1 cellular context compared by ENCODE assay signal in the genomic region with DNA sequence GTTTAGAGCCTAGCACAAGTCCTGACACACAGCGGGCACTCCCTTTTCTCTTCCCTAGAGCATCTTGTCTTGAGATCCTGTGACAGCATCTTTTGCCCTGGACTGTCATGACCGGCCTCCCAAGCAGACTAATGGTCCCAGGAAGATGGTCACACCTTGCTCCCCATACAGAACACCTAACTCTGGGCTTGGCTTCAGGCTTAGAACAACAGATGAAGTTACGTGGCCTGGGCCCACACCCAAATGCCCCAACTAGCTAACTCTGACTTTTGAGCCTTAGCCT.
TF ChIP-seq lines count a peak whose summit lies in the region.

No MANE protein-coding gene starts in this region.

TF ChIP-seq in IMR-90, 13 proteins besides CTCF, POLR2A, EP300 and RAD21:
- TF ChIP-seq FOS (IDR thresholded peaks at IDR 0.05; ENCODE audit: low read depth, low read length), result no peak
- TF ChIP-seq CEBPB (IDR thresholded peaks at IDR 0.05; ENCODE audit: low read depth, low read length), result no peak
- TF ChIP-seq, protein P1, sequence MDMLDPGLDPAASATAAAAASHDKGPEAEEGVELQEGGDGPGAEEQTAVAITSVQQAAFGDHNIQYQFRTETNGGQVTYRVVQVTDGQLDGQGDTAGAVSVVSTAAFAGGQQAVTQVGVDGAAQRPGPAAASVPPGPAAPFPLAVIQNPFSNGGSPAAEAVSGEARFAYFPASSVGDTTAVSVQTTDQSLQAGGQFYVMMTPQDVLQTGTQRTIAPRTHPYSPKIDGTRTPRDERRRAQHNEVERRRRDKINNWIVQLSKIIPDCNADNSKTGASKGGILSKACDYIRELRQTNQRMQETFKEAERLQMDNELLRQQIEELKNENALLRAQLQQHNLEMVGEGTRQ (IDR thresholded peaks at IDR 0.05; ENCODE audit: low read depth, low read length), result no peak
- TF ChIP-seq RCOR1 (IDR thresholded peaks at IDR 0.05; ENCODE audit: insufficient replicate concordance, low read length), result no peak
- TF ChIP-seq BHLHE40 (IDR thresholded peaks at IDR 0.05; ENCODE audit: low read depth, low read length), result no peak
- TF ChIP-seq RFX5 (IDR thresholded peaks at IDR 0.05; ENCODE audit: low read depth, low read length), result no peak
- TF ChIP-seq MXI1 (IDR thresholded peaks at IDR 0.05; ENCODE audit: borderline replicate concordance, low read depth, low read length), result no peak
- no peak for TF ChIP-seq MAFK (IDR thresholded peaks at IDR 0.05; ENCODE audit: low read depth, low read length)
- no peak for TF ChIP-seq CHD1 (IDR thresholded peaks at IDR 0.05; ENCODE audit: low read depth, low read length)
- TF ChIP-seq MAZ (IDR thresholded peaks at IDR 0.05; ENCODE audit: borderline replicate concordance, low read depth, low read length), result no peak
- no peak for TF ChIP-seq NFE2L2 (IDR thresholded peaks at IDR 0.05; ENCODE audit: low read depth, low read length)
- TF ChIP-seq, protein P2, sequence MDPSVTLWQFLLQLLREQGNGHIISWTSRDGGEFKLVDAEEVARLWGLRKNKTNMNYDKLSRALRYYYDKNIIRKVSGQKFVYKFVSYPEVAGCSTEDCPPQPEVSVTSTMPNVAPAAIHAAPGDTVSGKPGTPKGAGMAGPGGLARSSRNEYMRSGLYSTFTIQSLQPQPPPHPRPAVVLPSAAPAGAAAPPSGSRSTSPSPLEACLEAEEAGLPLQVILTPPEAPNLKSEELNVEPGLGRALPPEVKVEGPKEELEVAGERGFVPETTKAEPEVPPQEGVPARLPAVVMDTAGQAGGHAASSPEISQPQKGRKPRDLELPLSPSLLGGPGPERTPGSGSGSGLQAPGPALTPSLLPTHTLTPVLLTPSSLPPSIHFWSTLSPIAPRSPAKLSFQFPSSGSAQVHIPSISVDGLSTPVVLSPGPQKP (IDR thresholded peaks at IDR 0.05; ENCODE audit: borderline replicate concordance, low read depth, low read length), result no peak
- no peak for TF ChIP-seq SMC3 (IDR thresholded peaks at IDR 0.05; ENCODE audit: low read depth, low read length)
